Comparison of ENCODE assay signal across 8 cellular contexts in the genomic region with DNA sequence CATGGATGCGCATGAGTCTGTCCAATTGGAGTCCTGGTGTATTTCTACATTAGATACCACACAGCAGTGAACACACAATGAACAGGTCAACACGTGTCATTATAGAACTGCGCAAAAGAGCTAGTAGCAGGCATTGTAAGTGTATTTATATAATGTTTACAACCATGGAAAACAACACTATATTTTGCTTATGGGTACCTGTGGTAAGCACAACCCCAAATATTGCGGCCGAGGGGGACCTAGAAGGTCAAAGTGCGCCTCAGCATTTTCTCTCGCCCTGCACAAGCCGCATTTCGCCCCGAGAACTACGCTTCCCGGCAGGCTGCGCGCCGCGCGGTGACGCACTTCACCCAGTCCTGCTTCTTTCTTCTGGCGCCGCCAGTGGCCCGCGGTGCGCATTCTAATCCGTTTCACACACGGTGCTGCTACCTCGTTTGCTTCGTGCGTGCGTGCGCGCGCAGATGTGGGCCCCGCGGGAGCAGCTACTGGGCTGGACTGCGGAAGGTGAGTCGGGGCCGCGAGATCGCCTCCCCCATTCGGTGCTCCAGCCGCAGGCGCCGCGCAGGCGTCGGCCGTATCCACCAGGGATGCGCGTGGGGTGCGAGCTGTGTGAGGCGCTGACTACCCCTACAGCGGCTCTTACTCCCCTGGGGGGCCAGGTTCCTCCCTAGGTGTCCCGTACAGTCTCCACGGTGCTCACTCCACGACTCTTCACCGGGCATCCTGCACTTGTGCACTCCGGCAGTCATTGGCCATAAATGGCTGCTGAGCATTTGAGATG. TPM values are rescaled to one million over a fixed set of nuclear protein-coding genes. Genes with fewer than 3 reads are reported as not detected.
A peak's percentile ranks its signal among the peaks of the same experiment; 100 is the strongest.
DNase-seq lines count a peak whose midpoint lies in the region; ATAC-seq and TF ChIP-seq lines count a peak whose summit lies in the region.

A gene (plus strand): TSS at position 394 of the 781 bp plus-strand sequence. CDS start 68 bp downstream, at position 462.

- POLR2A ChIA-PET in naive thymus-derived CD8-positive, alpha-beta T cell (lab: Charles Lee), result interaction anchor here (0.5 to 2.8 kb wide), 14 partner anchors 11 to 572 kb away, joined by 3 to 26 read pairs (median 4); a partner anchor contains a TSS

- peaks cover 0 to 7% (median 3%) of the 10 kb centered on the region in 4 donors for H3K4me1 ChIP-seq in Peyer's patch

- no peaks in the 10 kb centered on the region for H3K27me3 ChIP-seq in Peyer's patch

- H3K4me3 Mint-ChIP-seq in activated T-cell treated with anti-CD3 and anti-CD28 coated beads, Interleukin-2, amount 50 U/mL, for 72 hours, result peak within 1 kb of the TSS; percentile 88 to 93
- H3K4me3 Mint-ChIP-seq in naive thymus-derived CD8-positive, alpha-beta T cell, result peak within 1 kb of the TSS; percentile 86 to 95 (median 92)

- peak in 3 of 6 experiments; percentile 22 to 41 (median 37) for TF ChIP-seq CTCF in Peyer's patch (IDR thresholded peaks at IDR 0.05)

- H3K27ac ChIP-seq in Peyer's patch, result peak within 1 kb of the TSS; percentile 81 to 89 (median 87)

- H3K9me3 ChIP-seq in Peyer's patch, result no peaks in the 10 kb centered on the region

- DNase-seq in DMS79 treated with DMSO at 0.1 percent for 48 hours (lab: John Stamatoyannopoulos, UW), result peak; percentile 75
- peak; percentile 93 for DNase-seq in KG1 (lab: John Stamatoyannopoulos, UW)
- peak; percentile 91 to 99 (median 97) for DNase-seq in Peyer's patch
- peak; percentile 97 to 98 for DNase-seq in activated T-cell treated with anti-CD3 and anti-CD28 coated beads, Interleukin-2, amount 50 U/mL, for 72 hours
- DNase-seq in fibroblast of gingiva (ENCODE audit: low read depth), result peak; percentile 82
- peak; percentile 89 to 98 (median 92) for DNase-seq in naive thymus-derived CD8-positive, alpha-beta T cell
- DNase-seq in stimulated activated naive CD4-positive, alpha-beta T cell treated with Interleukin-2 at 50 U/mL for 16 hours (lab: John Stamatoyannopoulos, UW), result peak; percentile 97

- peaks cover 0 to 4% of the 10 kb centered on the region in 2 donors for H3K36me3 Mint-ChIP-seq in activated T-cell treated with anti-CD3 and anti-CD28 coated beads, Interleukin-2, amount 50 U/mL, for 72 hours (ENCODE audit: insufficient read depth in 2 of 2)
- peaks cover 0 to 7% (median 0%) of the 10 kb centered on the region in 3 donors for H3K36me3 Mint-ChIP-seq in naive thymus-derived CD8-positive, alpha-beta T cell

- peaks cover 32% of the 10 kb centered on the region for H3K4me1 Mint-ChIP-seq in activated T-cell treated with anti-CD3 and anti-CD28 coated beads, Interleukin-2, amount 50 U/mL, for 72 hours (ENCODE audit: low read depth)
- H3K4me1 Mint-ChIP-seq in naive thymus-derived CD8-positive, alpha-beta T cell, result peaks cover 2 to 40% (median 19%) of the 10 kb centered on the region in 4 donors

- peak; percentile 85 to 89 for TF ChIP-seq POLR2A in Peyer's patch (IDR thresholded peaks at IDR 0.05)

- no peaks in the 10 kb centered on the region for H3K9me3 Mint-ChIP-seq in activated T-cell treated with anti-CD3 and anti-CD28 coated beads, Interleukin-2, amount 50 U/mL, for 72 hours
- no peaks in the 10 kb centered on the region for H3K9me3 Mint-ChIP-seq in naive thymus-derived CD8-positive, alpha-beta T cell

- ATAC-seq in GM21723 (IDR thresholded peaks at IDR 0.05; ENCODE audit: unreplicated experiment), result peak; percentile 95
- peak; percentile 99 to 100 for ATAC-seq in activated T-cell treated with anti-CD3 and anti-CD28 coated beads, Interleukin-2, amount 50 U/mL, for 72 hours (replicated peaks in 1 of 2)
- peak; percentile 98 for ATAC-seq in naive thymus-derived CD8-positive, alpha-beta T cell

- H3K4me3 ChIP-seq in Peyer's patch, result peak within 1 kb of the TSS; percentile 62 to 83 (median 74)

- peak within 1 kb of the TSS; percentile 72 for H3K27ac Mint-ChIP-seq in activated T-cell treated with anti-CD3 and anti-CD28 coated beads, Interleukin-2, amount 50 U/mL, for 72 hours
- peak within 1 kb of the TSS; percentile 88 to 95 (median 92) for H3K27ac Mint-ChIP-seq in naive thymus-derived CD8-positive, alpha-beta T cell

- no peaks in the 10 kb centered on the region for H3K36me3 ChIP-seq in Peyer's patch

- H3K27me3 Mint-ChIP-seq in activated T-cell treated with anti-CD3 and anti-CD28 coated beads, Interleukin-2, amount 50 U/mL, for 72 hours (ENCODE audit: low read depth), result no peaks in the 10 kb centered on the region
- no peaks in the 10 kb centered on the region for H3K27me3 Mint-ChIP-seq in naive thymus-derived CD8-positive, alpha-beta T cell

RNA-seq across cellular contexts. Expression of the gene that starts here (rescaled TPM):
- total RNA-seq in Peyer's patch, result 10 to 100 TPM in 3 of 4 donors, 1 to 10 TPM in 1; 5.6 to 91.6 (median 14.6) TPM
- 10 to 100 TPM; 26.0 to 39.7 TPM for total RNA-seq in activated T-cell treated with anti-CD3 and anti-CD28 coated beads, Interleukin-2, amount 50 U/mL, for 72 hours
- total RNA-seq in naive thymus-derived CD8-positive, alpha-beta T cell, result 10 to 100 TPM; 37.6 to 39.2 TPM
- 1 to 10 TPM; 4.7 to 9.7 (median 6.6) TPM for polyA plus RNA-seq in naive thymus-derived CD8-positive, alpha-beta T cell

Comparison
In these comparisons a context has a peak if more than half of its experiments do, and no peak if none do; other contexts are left out.
1. Peak in every context shown above with its lines: DNase-seq, ATAC-seq, H3K4me3 ChIP-seq and H3K27ac ChIP-seq.